17 cellular contexts compared by ENCODE assay signal in genomic region chr17:7633093-7633492, GRCh38. TPM values are rescaled to one million over a fixed set of nuclear protein-coding genes. Genes with fewer than 3 reads are reported as not detected.
A peak's percentile ranks its signal among the peaks of the same experiment; 100 is the strongest.
DNase-seq lines count a peak whose midpoint lies in the region; ATAC-seq and TF ChIP-seq lines count a peak whose summit lies in the region.
"Had no signal": no experiment of that assay in that cellular context is flagged by ENCODE, and none has a peak within 500 bp of the region (broad histone marks: within the 10 kb centered on the region; RNA-seq: fewer than 3 reads in every experiment).

No MANE protein-coding gene starts in this region.

- no peaks in the 10 kb centered on the region for H3K79me1 ChIP-seq in H9 (ENCODE audit: insufficient read depth, low read depth, low read length, poor library complexity, severe bottlenecking)

- no peak for ATAC-seq in stimulated activated effector memory CD8-positive, alpha-beta T cell treated with anti-CD3 and anti-CD28 coated beads, Interleukin-12 subunit alpha, Interleukin-12 subunit beta, amount 100 ng/mL, for 72 hours
- ATAC-seq in GM21360 (IDR thresholded peaks at IDR 0.05; ENCODE audit: unreplicated experiment), result no peak
- ATAC-seq: Right ventricle myocardium inferior had no signal

- peak overlapping the region in 2 of 3 experiments; percentile 25 to 74; a peak in 1 of 7 replicates for H3K27ac Mint-ChIP-seq in H9
- H3K27ac Mint-ChIP-seq in stimulated activated effector memory CD8-positive, alpha-beta T cell treated with anti-CD3 and anti-CD28 coated beads, Interleukin-12 subunit alpha, Interleukin-12 subunit beta, amount 100 ng/mL, for 72 hours, result peak overlapping the region; percentile 35

- H3K18ac ChIP-seq in H9 (ENCODE audit: insufficient read length, low read depth, low read length), result no peak overlapping the region

- H3K23me2 ChIP-seq in H9 (ENCODE audit: insufficient read length, low read depth, low read length, poor library complexity, severe bottlenecking), result no peaks in the 10 kb centered on the region

- H3K23ac ChIP-seq in H9 (ENCODE audit: insufficient read length, low read depth, low read length), result no peak overlapping the region

- no peak overlapping the region for H2BK20ac ChIP-seq in H9 (ENCODE audit: low read depth, low read length, poor library complexity, severe bottlenecking)

- H4K5ac ChIP-seq in H9 (ENCODE audit: insufficient read length, low read depth, low read length), result no peak overlapping the region

- no peaks in the 10 kb centered on the region for H3K9me3 ChIP-seq in H9 (ENCODE audit: control insufficient read depth, low read depth, low read length)
- H3K9me3 ChIP-seq: BLaER1 treated with 17β-estradiol and CSF1 and Interleukin-3, amounts not matched to agents 10 nM and 100 nM; pancreas had no signal

- H2BK12ac ChIP-seq in H9 (ENCODE audit: insufficient read length, low read depth, low read length), result no peak overlapping the region

- no peak overlapping the region for H3K4me3 ChIP-seq in brain microvascular endothelial cell (ENCODE audit: low read depth, low read length)
- H3K4me3 ChIP-seq: BLaER1 treated with 17β-estradiol and CSF1 and Interleukin-3, amounts not matched to agents 10 nM and 100 nM; pancreas; skin epidermis had no signal

- H2AK5ac ChIP-seq in H9 (ENCODE audit: insufficient read length, low read length), result no peak overlapping the region

- H3K9me3 Mint-ChIP-seq in H9, result no peaks in the 10 kb centered on the region
- no peaks in the 10 kb centered on the region for H3K9me3 Mint-ChIP-seq in stimulated activated effector memory CD8-positive, alpha-beta T cell treated with anti-CD3 and anti-CD28 coated beads, Interleukin-12 subunit alpha, Interleukin-12 subunit beta, amount 100 ng/mL, for 72 hours

- no peak overlapping the region for H2BK5ac ChIP-seq in H9 (ENCODE audit: insufficient read length, low read length)

- no peaks in the 10 kb centered on the region for H3K79me2 ChIP-seq in H9 (ENCODE audit: insufficient read depth, low read length)

- no peak overlapping the region for H3K4me2 ChIP-seq in H9 (ENCODE audit: insufficient read depth, insufficient read length, low read length)

- H4K20me1 ChIP-seq in H9 (ENCODE audit: control insufficient read depth, insufficient read depth, insufficient read length), result no peaks in the 10 kb centered on the region
- H4K20me1 ChIP-seq: BLaER1 treated with 17β-estradiol and CSF1 and Interleukin-3, amounts not matched to agents 10 nM and 100 nM had no signal

- WGBS in H9 (ENCODE audit: extremely low coverage, insufficient read length, low lambda C conversion rate), result no CpG with 5 or more reads among the region's 2 CpGs

- H3K27me3 ChIP-seq in H9 (ENCODE audit: insufficient read depth, low read length) (no peaks in the 10 kb centered on the region), brain microvascular endothelial cell (replicated peaks) (no peaks in the 10 kb centered on the region)
- H3K27me3 ChIP-seq: BLaER1 treated with 17β-estradiol and CSF1 and Interleukin-3, amounts not matched to agents 10 nM and 100 nM; pancreas had no signal

- H3K14ac ChIP-seq in H9 (ENCODE audit: insufficient read depth, low read length), result no peak overlapping the region

- no peaks in the 10 kb centered on the region for H3K36me3 Mint-ChIP-seq in H9 (ENCODE audit: insufficient read depth in 1 of 3, low read depth in 3 of 3)
- H3K36me3 Mint-ChIP-seq in stimulated activated effector memory CD8-positive, alpha-beta T cell treated with anti-CD3 and anti-CD28 coated beads, Interleukin-12 subunit alpha, Interleukin-12 subunit beta, amount 100 ng/mL, for 72 hours, result peaks cover 5% of the 10 kb centered on the region

- no peak overlapping the region for H2AFZ ChIP-seq in H9 (ENCODE audit: low read length)

- no peak; the same call in 2 of the 3 replicates for TF ChIP-seq CTCF in H9 (conservative IDR thresholded peaks at IDR 0.05)
- TF ChIP-seq CTCF in brain microvascular endothelial cell (IDR thresholded peaks at IDR 0.05; ENCODE audit: low read depth, low read length, missing control alignments), result peak; percentile 17

- H3K36me3 ChIP-seq in brain microvascular endothelial cell (replicated peaks), result no peaks in the 10 kb centered on the region
- H3K36me3 ChIP-seq: BLaER1 treated with 17β-estradiol and CSF1 and Interleukin-3, amounts not matched to agents 10 nM and 100 nM; pancreas had no signal

- peak; percentile 50 for DNase-seq in H9
- DNase-seq in brain microvascular endothelial cell, result no peak
- no peak for DNase-seq in stimulated activated effector memory CD8-positive, alpha-beta T cell treated with anti-CD3 and anti-CD28 coated beads, Interleukin-12 subunit alpha, Interleukin-12 subunit beta, amount 100 ng/mL, for 72 hours (ENCODE audit: low spot score in 2 of 2)
- no peak for DNase-seq in DMS53 (lab: John Stamatoyannopoulos, UW)
- DNase-seq: activated naive CD4-positive, alpha-beta T cell treated with anti-CD3 and anti-CD28 coated beads, Interleukin-2, amount 50 U/mL, for 16 hours; DMS153; effector CD8-positive, alpha-beta T cell; NCI-H345; stimulated activated CD4-positive, alpha-beta T cell treated with anti-CD3 and anti-CD28 coated beads, Interleukin-4, amount 100 ng/mL, for 4 hours had no signal

- H3T11ph ChIP-seq in H9 (ENCODE audit: low read length), result no peak overlapping the region

- no peak overlapping the region for H2BK120ac ChIP-seq in H9 (ENCODE audit: low read depth, low read length, poor library complexity, severe bottlenecking)

- H3K27ac ChIP-seq in H9 (ENCODE audit: insufficient read length, low read depth, low read length) (no peak overlapping the region), brain microvascular endothelial cell (no peak overlapping the region)
- H3K27ac ChIP-seq: pancreas, skin epidermis had no signal

- H3K4ac ChIP-seq in H9 (ENCODE audit: low read depth, low read length), result no peak overlapping the region

- no peak overlapping the region for H3K56ac ChIP-seq in H9 (ENCODE audit: insufficient read length, low read depth, low read length)

- H4K91ac ChIP-seq in H9 (ENCODE audit: insufficient read length, low read depth, low read length), result no peak overlapping the region

- no peak overlapping the region for H3K9ac ChIP-seq in H9 (ENCODE audit: extremely low read depth, insufficient read length, low read length)

- H3K27me3 Mint-ChIP-seq in H9 (ENCODE audit: low read depth), result peaks cover 3% of the 10 kb centered on the region; the same call in 1 of the 2 replicates

- no peak overlapping the region for H3K4me3 Mint-ChIP-seq in H9
- no peak overlapping the region for H3K4me3 Mint-ChIP-seq in stimulated activated effector memory CD8-positive, alpha-beta T cell treated with anti-CD3 and anti-CD28 coated beads, Interleukin-12 subunit alpha, Interleukin-12 subunit beta, amount 100 ng/mL, for 72 hours

- no peak overlapping the region for H2BK15ac ChIP-seq in H9 (ENCODE audit: low read depth, low read length)

- H4K8ac ChIP-seq in H9 (replicated peaks; ENCODE audit: insufficient read length, low read depth, low read length), result no peak overlapping the region

- peaks cover 2% of the 10 kb centered on the region; the same call in 1 of the 2 replicates for H3K4me1 ChIP-seq in H9 (ENCODE audit: insufficient read depth, low read length)

- H3K4me1 Mint-ChIP-seq in H9, result peaks cover 26 to 38% of the 10 kb centered on the region in 2 experiments
- H3K4me1 Mint-ChIP-seq in stimulated activated effector memory CD8-positive, alpha-beta T cell treated with anti-CD3 and anti-CD28 coated beads, Interleukin-12 subunit alpha, Interleukin-12 subunit beta, amount 100 ng/mL, for 72 hours, result no peaks in the 10 kb centered on the region

- in situ Hi-C loops in brain microvascular endothelial cell (cut with HindIII; ENCODE audit: low pct_ligation_motif_present, low sequenced_read_pairs), result no loop called here

RNA-seq across cellular contexts. Expression of gene SHBG, which starts 3.2 kb away (rescaled TPM):
- total RNA-seq in H9 (2021), result 1.5 and 1.6 TPM in 2 replicates
- total RNA-seq: HT1080; T-helper 2 cell treated with Interferon-gamma antibody and Interleukin-4, amounts not matched to agents 100 ng/mL and 5 ng/mL, for 36 hours had no signal

RNA-seq across cellular contexts. Expression of gene SAT2, which starts 5.5 kb away (rescaled TPM):
- 72.1 and 77.6 TPM in 2 replicates for total RNA-seq in H9 (2021)

RNA-seq across cellular contexts. Expression of gene ATP1B2, which starts 17.6 kb away (rescaled TPM):
- 15.4 and 16.2 TPM in 2 replicates for total RNA-seq in H9 (2021)
- total RNA-seq: HT1080, MCF 10A had no signal

RNA-seq across cellular contexts. Expression of gene FXR2, which starts 18.4 kb away (rescaled TPM):
- total RNA-seq in H9 (2021), result 36.1 and 36.4 TPM in 2 replicates

RNA-seq across cellular contexts. Expression of gene SOX15, which starts 43.2 kb away (rescaled TPM):
- 7.7 TPM in 2 replicates for total RNA-seq in H9 (2021)
